17 cellular contexts compared by ENCODE assay signal in genomic region chr1:162396201-162396906, GRCh38. TPM values are rescaled to one million over a fixed set of nuclear protein-coding genes. Genes with fewer than 3 reads are reported as not detected.
DNase-seq lines count a peak whose midpoint lies in the region; ATAC-seq, FAIRE-seq and TF ChIP-seq lines count a peak whose summit lies in the region.
"Had no signal": no experiment of that assay in that cellular context is flagged by ENCODE, and none has a peak within 500 bp of the region (broad histone marks: within the 10 kb centered on the region; RNA-seq: fewer than 3 reads in every experiment).

No MANE protein-coding gene starts in this region.

- no peaks in the 10 kb centered on the region for H3K36me3 ChIP-seq in SK-N-MC (ENCODE audit: insufficient read depth, low read length)
- H3K36me3 ChIP-seq in subcutaneous abdominal adipose tissue (ENCODE audit: control insufficient read depth in 5 of 5, insufficient read depth in 5 of 5, low read length in 5 of 5) = no peaks in the 10 kb centered on the region
- no peaks in the 10 kb centered on the region for H3K36me3 ChIP-seq in endodermal cell (ENCODE audit: control insufficient read depth, insufficient read depth, low read length)

- H3K27me3 ChIP-seq in subcutaneous abdominal adipose tissue (ENCODE audit: control insufficient read depth in 5 of 5, insufficient read depth in 4 of 5, low read length in 5 of 5) = no peaks in the 10 kb centered on the region
- H3K27me3 ChIP-seq in H9 (ENCODE audit: insufficient read depth, low read length) = no peaks in the 10 kb centered on the region
- no peaks in the 10 kb centered on the region for H3K27me3 ChIP-seq in endodermal cell (ENCODE audit: control insufficient read depth, insufficient read depth, low read length, poor library complexity, severe bottlenecking)

- no peak overlapping the region for H3K4me3 ChIP-seq in SK-N-MC
- no peak overlapping the region for H3K4me3 ChIP-seq in subcutaneous abdominal adipose tissue (ENCODE audit: low read depth in 1 of 5, low read length in 5 of 5)
- H3K4me3 ChIP-seq in endodermal cell (ENCODE audit: low read length) = no peak overlapping the region
- H3K4me3 ChIP-seq: A549 had no signal

- H3K9ac ChIP-seq in SK-N-MC (ENCODE audit: insufficient read length) (no peak overlapping the region), subcutaneous abdominal adipose tissue (ENCODE audit: low read length in 5 of 5) (no peak overlapping the region), H9 (ENCODE audit: extremely low read depth, insufficient read length, low read length) (no peak overlapping the region), endodermal cell (ENCODE audit: extremely low read depth, low read length, poor library complexity, severe bottlenecking) (no peak overlapping the region)

- ATAC-seq in GM21786 (IDR thresholded peaks at IDR 0.05; ENCODE audit: unreplicated experiment) = no peak

- peak overlapping the region; percentile 69 for H3K27ac ChIP-seq in SK-N-MC
- H3K27ac ChIP-seq in subcutaneous abdominal adipose tissue (ENCODE audit: low read depth, low read length) = peak overlapping the region; percentile 59
- no peak overlapping the region for H3K27ac ChIP-seq in H9 (ENCODE audit: insufficient read length, low read depth, low read length)
- H3K27ac ChIP-seq in endodermal cell (ENCODE audit: low read depth, low read length) = no peak overlapping the region
- H3K27ac ChIP-seq: A549, HL-60 had no signal

- H3K4me1 Mint-ChIP-seq in immature natural killer cell = peaks cover 64 to 88% of the 10 kb centered on the region in 2 donors
- H3K4me1 Mint-ChIP-seq in osteocyte (ENCODE audit: unreplicated experiment) = peaks cover 13% of the 10 kb centered on the region
- peaks cover 29 to 37% of the 10 kb centered on the region in 2 experiments for H3K4me1 Mint-ChIP-seq in H9
- peaks cover 35% of the 10 kb centered on the region for H3K4me1 Mint-ChIP-seq in endodermal cell

- H4K91ac ChIP-seq in H9 (ENCODE audit: insufficient read length, low read depth, low read length) = no peak overlapping the region

- H4K5ac ChIP-seq in H9 (ENCODE audit: insufficient read length, low read depth, low read length) = no peak overlapping the region

- no peak overlapping the region for H2BK120ac ChIP-seq in H9 (ENCODE audit: low read depth, low read length, poor library complexity, severe bottlenecking)

- H3K23me2 ChIP-seq in H9 (ENCODE audit: insufficient read length, low read depth, low read length, poor library complexity, severe bottlenecking) = no peaks in the 10 kb centered on the region

- peak overlapping the region; percentile 87 to 95 (median 94) for H3K27ac Mint-ChIP-seq in immature natural killer cell
- H3K27ac Mint-ChIP-seq in osteocyte (ENCODE audit: unreplicated experiment) = no peak overlapping the region
- H3K27ac Mint-ChIP-seq in H9 = no peak overlapping the region
- H3K27ac Mint-ChIP-seq in endodermal cell = no peak overlapping the region
- H3K27ac Mint-ChIP-seq: CD4-positive, CD25-positive, alpha-beta regulatory T cell had no signal

- no peak overlapping the region for H3K4me2 ChIP-seq in H9 (ENCODE audit: insufficient read depth, insufficient read length, low read length)
- H3K4me2 ChIP-seq: A549 had no signal

- no peak overlapping the region for H2BK12ac ChIP-seq in H9 (ENCODE audit: insufficient read length, low read depth, low read length)

- H2BK20ac ChIP-seq in H9 (ENCODE audit: low read depth, low read length, poor library complexity, severe bottlenecking) = no peak overlapping the region

- H3K4ac ChIP-seq in H9 (ENCODE audit: low read depth, low read length) = no peak overlapping the region

- H4K8ac ChIP-seq in H9 (replicated peaks; ENCODE audit: insufficient read length, low read depth, low read length) = no peak overlapping the region

- no peaks in the 10 kb centered on the region for H3K79me2 ChIP-seq in H9 (ENCODE audit: insufficient read depth, low read length)

- no peak overlapping the region for H2AK5ac ChIP-seq in H9 (ENCODE audit: insufficient read length, low read length)

- H3K18ac ChIP-seq in H9 (ENCODE audit: insufficient read length, low read depth, low read length) = no peak overlapping the region

- H2BK15ac ChIP-seq in H9 (ENCODE audit: low read depth, low read length) = no peak overlapping the region

- H3K4me3 Mint-ChIP-seq in immature natural killer cell (peak overlapping the region in 2 of 5 donors; percentile 3 to 34), osteocyte (ENCODE audit: unreplicated experiment) (no peak overlapping the region), H9 (no peak overlapping the region), endodermal cell (no peak overlapping the region)
- H3K4me3 Mint-ChIP-seq: CD4-positive, CD25-positive, alpha-beta regulatory T cell had no signal

- H4K20me1 ChIP-seq in H9 (ENCODE audit: control insufficient read depth, insufficient read depth, insufficient read length) = no peaks in the 10 kb centered on the region

- no peak overlapping the region for H2AFZ ChIP-seq in H9 (ENCODE audit: low read length)

- no peak overlapping the region for H3K56ac ChIP-seq in H9 (ENCODE audit: insufficient read length, low read depth, low read length)

- no peak overlapping the region for H3K23ac ChIP-seq in H9 (ENCODE audit: insufficient read length, low read depth, low read length)

- H3K27me3 Mint-ChIP-seq in immature natural killer cell (ENCODE audit: low read depth in 3 of 3) (peaks cover 0 to 9% (median 5%) of the 10 kb centered on the region in 3 donors), osteocyte (ENCODE audit: unreplicated experiment) (peaks cover 49% of the 10 kb centered on the region), H9 (ENCODE audit: low read depth) (peaks cover 6% of the 10 kb centered on the region), endodermal cell (ENCODE audit: insufficient read depth) (peaks cover 14% of the 10 kb centered on the region)

- no peak for DNase-seq in SK-N-MC (ENCODE audit: low read depth, low spot score)
- DNase-seq in immature natural killer cell = no peak
- peak; percentile 19 for DNase-seq in osteocyte (ENCODE audit: extremely low spot score, unreplicated experiment)
- no peak for DNase-seq in H9
- no peak for DNase-seq in endodermal cell
- DNase-seq in RCC 7860 (ENCODE audit: low spot score) = no peak
- DNase-seq: CD4-positive, CD25-positive, alpha-beta regulatory T cell; DMS53; GF-D8; KBM-7 had no signal

- H3K36me3 Mint-ChIP-seq in immature natural killer cell (peaks cover 26 to 55% (median 35%) of the 10 kb centered on the region in 3 donors), osteocyte (ENCODE audit: unreplicated experiment) (no peaks in the 10 kb centered on the region), H9 (ENCODE audit: insufficient read depth in 1 of 3, low read depth in 3 of 3) (no peaks in the 10 kb centered on the region), endodermal cell (ENCODE audit: low read depth) (no peaks in the 10 kb centered on the region)
- H3K36me3 Mint-ChIP-seq: CD4-positive, CD25-positive, alpha-beta regulatory T cell had no signal

- H3T11ph ChIP-seq in H9 (ENCODE audit: low read length) = no peak overlapping the region

- H2BK5ac ChIP-seq in H9 (ENCODE audit: insufficient read length, low read length) = no peak overlapping the region

- H3K9me3 Mint-ChIP-seq in immature natural killer cell (no peaks in the 10 kb centered on the region), osteocyte (ENCODE audit: unreplicated experiment) (no peaks in the 10 kb centered on the region), H9 (no peaks in the 10 kb centered on the region; a peak in 1 of 5 replicates), endodermal cell (no peaks in the 10 kb centered on the region)

- peaks cover 0 to 33% (median 27%) of the 10 kb centered on the region in 5 donors for H3K4me1 ChIP-seq in subcutaneous abdominal adipose tissue (ENCODE audit: control insufficient read depth in 5 of 5, insufficient read depth in 5 of 5, low read length in 5 of 5)
- peaks cover 4% of the 10 kb centered on the region; the same call in 1 of the 2 replicates for H3K4me1 ChIP-seq in H9 (ENCODE audit: insufficient read depth, low read length)
- H3K4me1 ChIP-seq in endodermal cell (ENCODE audit: control insufficient read depth, insufficient read depth, low read length) = peaks cover 20% of the 10 kb centered on the region
- H3K4me1 ChIP-seq: A549 had no signal

- no peak for FAIRE-seq in RCC 7860 (lab: Jason Lieb, UNC)
- FAIRE-seq: A549, GM19239, H1 had no signal

- WGBS in H9 (ENCODE audit: extremely low coverage, insufficient read length, low lambda C conversion rate) = no CpG with 5 or more reads among the region's 3 CpGs
- 95 to 100% methylated on average over 1 to 3 of the region's 3 CpGs for WGBS in endodermal cell (ENCODE audit: insufficient coverage in 1 of 2, insufficient read length in 1 of 2), 2 experiments

- no peak overlapping the region for H3K14ac ChIP-seq in H9 (ENCODE audit: insufficient read depth, low read length)

- H3K9me3 ChIP-seq in SK-N-MC (ENCODE audit: low read depth, low read length) (no peaks in the 10 kb centered on the region), subcutaneous abdominal adipose tissue (ENCODE audit: control insufficient read depth in 5 of 5, low read length in 5 of 5) (no peaks in the 10 kb centered on the region), H9 (ENCODE audit: control insufficient read depth, low read depth, low read length) (no peaks in the 10 kb centered on the region), endodermal cell (ENCODE audit: control insufficient read depth, low read length) (peaks cover 10% of the 10 kb centered on the region)
- H3K9me3 ChIP-seq: A549 had no signal

- no peaks in the 10 kb centered on the region for H3K79me1 ChIP-seq in H9 (ENCODE audit: insufficient read depth, low read depth, low read length, poor library complexity, severe bottlenecking)

- TF ChIP-seq CTCF in osteocyte (IDR thresholded peaks at IDR 0.05) (no peak), H9 (conservative IDR thresholded peaks at IDR 0.05) (no peak), endodermal cell (conservative IDR thresholded peaks at IDR 0.05) (no peak)

RNA-seq across cellular contexts. Expression of gene C1orf226, which starts 14.8 kb away (rescaled TPM):
- polyA plus RNA-seq in immature natural killer cell = not detected
- 2.7 and 3.2 TPM in 2 replicates for total RNA-seq in osteocyte
- total RNA-seq in H9 (2021) = 11.5 and 11.6 TPM in 2 replicates
- total RNA-seq in endodermal cell = 1 to 10 TPM; 5.1 to 6.2 TPM
- 7.3 TPM for polyA plus RNA-seq in endodermal cell (2013, experiment 1 of 2)
- 6.3 TPM for polyA plus RNA-seq in endodermal cell (2013, experiment 2 of 2)

RNA-seq across cellular contexts. Expression of gene SH2D1B, which starts 15.6 kb away (rescaled TPM):
- polyA plus RNA-seq in immature natural killer cell = 1,000 to 10,000 TPM in 1 of 3 donors, 100 to 1,000 TPM in 2; 598 to 1,411 (median 608) TPM
- total RNA-seq in osteocyte (not detected in 2 replicates), H9 (2021) (not detected in 2 replicates), endodermal cell (not detected)
- not detected for polyA plus RNA-seq in endodermal cell (2013, experiment 1 of 2)
- polyA plus RNA-seq in endodermal cell (2013, experiment 2 of 2) = not detected
- total RNA-seq: CD4-positive, CD25-positive, alpha-beta regulatory T cell; H1 had no signal
- polyA plus RNA-seq: BJ, H1 had no signal

RNA-seq across cellular contexts. Expression of gene SPATA46, which starts 19.7 kb away (rescaled TPM):
- under 1 TPM in 1 of 3 donors, not detected in 2; 0.22 TPM for polyA plus RNA-seq in immature natural killer cell
- total RNA-seq in osteocyte (not detected in 2 replicates), H9 (2021) (not detected in 2 replicates), endodermal cell (not detected)
- polyA plus RNA-seq in endodermal cell (2013, experiment 1 of 2) = not detected
- polyA plus RNA-seq in endodermal cell (2013, experiment 2 of 2) = not detected
- total RNA-seq: CD4-positive, CD25-positive, alpha-beta regulatory T cell; H1 had no signal
- polyA plus RNA-seq: A549; BJ; CD4-positive, CD25-positive, alpha-beta regulatory T cell; H1 had no signal

Comparison
In these comparisons a context has a peak if more than half of its experiments do, and no peak if none do; other contexts are left out.
1. H3K27ac ChIP-seq: peak in SK-N-MC (single experiment) and subcutaneous abdominal adipose tissue (single experiment); none in H9 (single experiment) and endodermal cell (single experiment).
2. H3K27ac Mint-ChIP-seq: peak in immature natural killer cell (6 of 6); none in osteocyte (single experiment), H9 (0 of 3) and endodermal cell (single experiment).